ENCODE assay signal across 8 cellular contexts in genomic region chr1:231460614-231461013, GRCh38. TPM values are rescaled to one million over a fixed set of nuclear protein-coding genes. Genes with fewer than 3 reads are reported as not detected.
A peak's percentile ranks its signal among the peaks of the same experiment; 100 is the strongest.
DNase-seq lines count a peak whose midpoint lies in the region; ATAC-seq and TF ChIP-seq lines count a peak whose summit lies in the region.

No MANE protein-coding gene starts in this region.

- H3K4me3 Mint-ChIP-seq in activated CD4-positive, alpha-beta memory T cell treated with anti-CD3 and anti-CD28 coated beads for 36 hours: no peak overlapping the region
- H3K4me3 Mint-ChIP-seq in naive thymus-derived CD8-positive, alpha-beta T cell: peak overlapping the region in 4 of 10 donors; percentile 0 to 48 (median 2)
- H3K4me3 Mint-ChIP-seq in endothelial cell (ENCODE audit: unreplicated experiment): no peak overlapping the region

- H3K4me1 Mint-ChIP-seq in activated CD4-positive, alpha-beta memory T cell treated with anti-CD3 and anti-CD28 coated beads for 36 hours (ENCODE audit: low read depth): peaks cover 27% of the 10 kb centered on the region
- H3K4me1 Mint-ChIP-seq in naive thymus-derived CD8-positive, alpha-beta T cell: peaks cover 6 to 12% (median 11%) of the 10 kb centered on the region in 4 donors
- H3K4me1 Mint-ChIP-seq in endothelial cell (ENCODE audit: unreplicated experiment): no peaks in the 10 kb centered on the region

- H3K27me3 Mint-ChIP-seq in activated CD4-positive, alpha-beta memory T cell treated with anti-CD3 and anti-CD28 coated beads for 36 hours: peaks cover 61% of the 10 kb centered on the region
- peaks cover 46 to 77% (median 64%) of the 10 kb centered on the region in 5 donors for H3K27me3 Mint-ChIP-seq in naive thymus-derived CD8-positive, alpha-beta T cell
- no peaks in the 10 kb centered on the region for H3K27me3 Mint-ChIP-seq in endothelial cell (ENCODE audit: unreplicated experiment)

- POLR2A ChIA-PET in activated CD4-positive, alpha-beta memory T cell treated with anti-CD3 and anti-CD28 coated beads for 36 hours (lab: Charles Lee): no interaction called here
- POLR2A ChIA-PET in naive thymus-derived CD8-positive, alpha-beta T cell (lab: Charles Lee): interaction anchor here (0.5 kb wide), 1 partner anchor 67 kb away, joined by 4 read pairs; no protein-coding TSS in a partner anchor

- peaks cover 4% of the 10 kb centered on the region for H3K36me3 Mint-ChIP-seq in activated CD4-positive, alpha-beta memory T cell treated with anti-CD3 and anti-CD28 coated beads for 36 hours
- peaks cover 3 to 27% (median 3%) of the 10 kb centered on the region in 3 donors for H3K36me3 Mint-ChIP-seq in naive thymus-derived CD8-positive, alpha-beta T cell
- H3K36me3 Mint-ChIP-seq in endothelial cell (ENCODE audit: low read depth, unreplicated experiment): no peaks in the 10 kb centered on the region

- peaks cover 13% of the 10 kb centered on the region for H3K9me3 Mint-ChIP-seq in activated CD4-positive, alpha-beta memory T cell treated with anti-CD3 and anti-CD28 coated beads for 36 hours
- H3K9me3 Mint-ChIP-seq in naive thymus-derived CD8-positive, alpha-beta T cell: peaks cover 13 to 41% (median 18%) of the 10 kb centered on the region in 9 donors
- H3K9me3 Mint-ChIP-seq in endothelial cell (ENCODE audit: unreplicated experiment): peaks cover 5% of the 10 kb centered on the region

- intact Hi-C loops in activated CD4-positive, alpha-beta memory T cell treated with anti-CD3 and anti-CD28 coated beads for 36 hours (cut with micrococcal nuclease): loop anchor here (1.0 to 10.0 kb wide), 3 partner anchors 38 to 168 kb away; partner anchors contain the start of gene EGLN1
- intact Hi-C loops in posterior vena cava (cut with DNase I): no loop called here

- DNase-seq in activated CD4-positive, alpha-beta memory T cell treated with anti-CD3 and anti-CD28 coated beads for 36 hours: peak; percentile 77
- DNase-seq in naive thymus-derived CD8-positive, alpha-beta T cell: peak in 8 of 10 donors; percentile 22 to 78 (median 59)
- no peak for DNase-seq in endothelial cell (ENCODE audit: low spot score)
- DNase-seq in NCI-H2081 treated with DMSO at 0.1 percent for 48 hours (lab: John Stamatoyannopoulos, UW): no peak
- no peak for DNase-seq in NCI-H1105 treated with DMSO at 0.1 percent for 48 hours (lab: John Stamatoyannopoulos, UW)
- DNase-seq in posterior vena cava (ENCODE audit: low spot score): no peak

- no peak for TF ChIP-seq CTCF in endothelial cell (IDR thresholded peaks at IDR 0.05; ENCODE audit: unreplicated experiment)

- ATAC-seq in GM18867 (IDR thresholded peaks at IDR 0.05; ENCODE audit: unreplicated experiment) (peak; percentile 84), HG03460 (IDR thresholded peaks at IDR 0.05; ENCODE audit: unreplicated experiment) (peak; percentile 97)
- ATAC-seq in naive thymus-derived CD8-positive, alpha-beta T cell: peak; percentile 88 to 94

- CTCF ChIA-PET in activated CD4-positive, alpha-beta memory T cell treated with anti-CD3 and anti-CD28 coated beads for 36 hours (lab: Charles Lee): no interaction called here

- H3K27ac Mint-ChIP-seq in activated CD4-positive, alpha-beta memory T cell treated with anti-CD3 and anti-CD28 coated beads for 36 hours: peak overlapping the region; percentile 23
- H3K27ac Mint-ChIP-seq in naive thymus-derived CD8-positive, alpha-beta T cell: peak overlapping the region in 3 of 10 donors; percentile 0 to 51 (median 42)
- H3K27ac Mint-ChIP-seq in endothelial cell (ENCODE audit: unreplicated experiment): no peak overlapping the region

RNA-seq across cellular contexts. Expression of gene EGLN1, which starts 38.5 kb away (rescaled TPM):
- total RNA-seq in activated CD4-positive, alpha-beta memory T cell treated with anti-CD3 and anti-CD28 coated beads for 36 hours: 10 to 100 TPM; 15.8 to 16.2 TPM
- 10 to 100 TPM; 32.1 to 32.7 TPM for total RNA-seq in naive thymus-derived CD8-positive, alpha-beta T cell
- 10 to 100 TPM; 17.8 to 27.3 (median 22.8) TPM for polyA plus RNA-seq in naive thymus-derived CD8-positive, alpha-beta T cell
- 30.8 TPM for total RNA-seq in endothelial cell (ENCODE audit: unreplicated experiment)
- total RNA-seq in posterior vena cava: 10 to 100 TPM; 29.6 to 33.1 TPM

Comparison
In these comparisons a context has a peak if more than half of its experiments do, and no peak if none do; other contexts are left out.
1. DNase-seq: peak in activated CD4-positive, alpha-beta memory T cell treated with anti-CD3 and anti-CD28 coated beads for 36 hours (single experiment) and naive thymus-derived CD8-positive, alpha-beta T cell (8 of 10); none in endothelial cell (single experiment), NCI-H2081 treated with DMSO at 0.1 percent for 48 hours (single experiment), NCI-H1105 treated with DMSO at 0.1 percent for 48 hours (single experiment) and posterior vena cava (single experiment).
2. Peak in every context shown above with its lines, with median percentiles within 50 percentile points of each other: ATAC-seq.